Comparison of ENCODE assay signal across 13 cellular contexts in the genomic region with DNA sequence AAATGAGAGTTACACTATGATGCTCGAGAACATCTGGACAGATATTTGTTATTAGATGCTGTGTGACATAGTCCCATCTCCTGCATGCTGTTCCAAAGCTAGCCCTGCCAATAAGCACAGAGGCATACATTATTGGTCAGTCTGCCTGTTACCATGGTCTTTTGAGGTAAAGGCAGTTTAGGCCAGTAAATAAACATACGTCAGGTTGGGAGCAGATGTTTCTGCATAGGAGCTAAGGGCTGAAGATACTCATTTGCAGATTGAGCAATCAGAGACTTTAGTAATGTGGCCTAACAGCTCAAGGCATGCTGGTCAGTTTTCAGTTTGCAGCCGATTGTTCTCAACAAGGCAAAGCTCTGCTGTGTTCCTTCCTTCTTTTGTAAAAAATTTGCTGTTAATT.
A peak's percentile ranks its signal among the peaks of the same experiment; 100 is the strongest.
DNase-seq lines count a peak whose midpoint lies in the region; ATAC-seq, FAIRE-seq and TF ChIP-seq lines count a peak whose summit lies in the region.
"Had no signal": no experiment of that assay in that cellular context is flagged by ENCODE, and none has a peak within 500 bp of the region (broad histone marks: within the 10 kb centered on the region; RNA-seq: fewer than 3 reads in every experiment).

No MANE protein-coding gene starts in this region.

- peak; percentile 46 to 59 (median 48) for ATAC-seq in right lobe of liver
- no peak for ATAC-seq in HG03135 (IDR thresholded peaks at IDR 0.05; ENCODE audit: unreplicated experiment)
- ATAC-seq: left colon, SK-N-SH treated with all-trans-retinoic acid at 6 μM for 48 hours had no signal

- H3K27ac ChIP-seq in right lobe of liver, result no peak overlapping the region

- DNase-seq in AG08395 (ENCODE audit: low spot score), result peak; percentile 17
- peak; percentile 95 for DNase-seq in HFF-Myc (ENCODE audit: extremely low read depth, low read depth)
- DNase-seq in choroid plexus epithelial cell (ENCODE audit: low read depth), result peak; percentile 98
- no peak for DNase-seq in right lobe of liver
- no peak for DNase-seq in GM12891 (ENCODE audit: insufficient read length, low spot score)
- no peak for DNase-seq in NCI-H345 (lab: John Stamatoyannopoulos, UW)
- no peak for DNase-seq in GM20000 (ENCODE audit: low spot score)
- DNase-seq: activated naive CD4-positive, alpha-beta T cell treated with Interleukin-2 at 50 U/mL for 16 hours; cerebellar nuclear complex; hippocampal formation; left colon had no signal

- H3K4me1 ChIP-seq in right lobe of liver, result peaks cover 0 to 20% (median 7%) of the 10 kb centered on the region in 4 donors

- 50% methylated on average over 3 of the region's 3 CpGs for WGBS in right lobe of liver (ENCODE audit: insufficient coverage, low coverage, low lambda C conversion rate, missing lambda C conversion rate)

- intact Hi-C loops in right lobe of liver (cut with DNase I), result no loop called here

- TF ChIP-seq POLR2A in right lobe of liver (IDR thresholded peaks at IDR 0.05), result no peak
- TF ChIP-seq POLR2A in GM12891 (IDR thresholded peaks at IDR 0.05; ENCODE audit: low read depth, low read length), result no peak

- H3K36me3 ChIP-seq in right lobe of liver, result no peaks in the 10 kb centered on the region

- no peak for TF ChIP-seq CTCF in HFF-Myc (IDR thresholded peaks at IDR 0.05; ENCODE audit: low read depth, low read length, missing control alignments)
- TF ChIP-seq CTCF in choroid plexus epithelial cell (conservative IDR thresholded peaks at IDR 0.05; ENCODE audit: low read depth, low read length), result no peak
- TF ChIP-seq CTCF in right lobe of liver (IDR thresholded peaks at IDR 0.05), result no peak
- TF ChIP-seq CTCF in GM20000 (IDR thresholded peaks at IDR 0.05; ENCODE audit: extremely low read depth, missing control alignments), result no peak

- no peak overlapping the region for H3K4me3 ChIP-seq in HFF-Myc (replicated peaks; ENCODE audit: low read depth, low read length)
- no peak overlapping the region for H3K4me3 ChIP-seq in choroid plexus epithelial cell (ENCODE audit: low read depth, low read length)
- no peak overlapping the region for H3K4me3 ChIP-seq in right lobe of liver

- no peak for FAIRE-seq in GM12891 (lab: Jason Lieb, UNC)

- H3K9me3 ChIP-seq in right lobe of liver, result no peaks in the 10 kb centered on the region

- no peaks in the 10 kb centered on the region for H3K27me3 ChIP-seq in right lobe of liver

TF ChIP-seq in GM12891, 5 proteins besides CTCF, POLR2A, EP300 and RAD21:
- TF ChIP-seq POU2F2 (IDR thresholded peaks at IDR 0.05; ENCODE audit: low read depth, low read length) (no peak), TAF1 (IDR thresholded peaks at IDR 0.05; ENCODE audit: low read depth, low read length) (no peak), SPI1 (IDR thresholded peaks at IDR 0.05; ENCODE audit: low read depth, low read length) (no peak), POLR2AphosphoS5 (IDR thresholded peaks at IDR 0.05; ENCODE audit: low read depth, low read length) (no peak), PAX5 (IDR thresholded peaks at IDR 0.05; ENCODE audit: insufficient read depth, low read length, severe bottlenecking) (no peak)

Comparison
In these comparisons a context has a peak if more than half of its experiments do, and no peak if none do; other contexts are left out.
1. DNase-seq: peak in AG08395 (single experiment), HFF-Myc (single experiment) and choroid plexus epithelial cell (single experiment); none in right lobe of liver (0 of 3), GM12891 (single experiment), NCI-H345 (single experiment) and GM20000 (single experiment).